ENCODE assay signal across 1 cellular context in the genomic region with DNA sequence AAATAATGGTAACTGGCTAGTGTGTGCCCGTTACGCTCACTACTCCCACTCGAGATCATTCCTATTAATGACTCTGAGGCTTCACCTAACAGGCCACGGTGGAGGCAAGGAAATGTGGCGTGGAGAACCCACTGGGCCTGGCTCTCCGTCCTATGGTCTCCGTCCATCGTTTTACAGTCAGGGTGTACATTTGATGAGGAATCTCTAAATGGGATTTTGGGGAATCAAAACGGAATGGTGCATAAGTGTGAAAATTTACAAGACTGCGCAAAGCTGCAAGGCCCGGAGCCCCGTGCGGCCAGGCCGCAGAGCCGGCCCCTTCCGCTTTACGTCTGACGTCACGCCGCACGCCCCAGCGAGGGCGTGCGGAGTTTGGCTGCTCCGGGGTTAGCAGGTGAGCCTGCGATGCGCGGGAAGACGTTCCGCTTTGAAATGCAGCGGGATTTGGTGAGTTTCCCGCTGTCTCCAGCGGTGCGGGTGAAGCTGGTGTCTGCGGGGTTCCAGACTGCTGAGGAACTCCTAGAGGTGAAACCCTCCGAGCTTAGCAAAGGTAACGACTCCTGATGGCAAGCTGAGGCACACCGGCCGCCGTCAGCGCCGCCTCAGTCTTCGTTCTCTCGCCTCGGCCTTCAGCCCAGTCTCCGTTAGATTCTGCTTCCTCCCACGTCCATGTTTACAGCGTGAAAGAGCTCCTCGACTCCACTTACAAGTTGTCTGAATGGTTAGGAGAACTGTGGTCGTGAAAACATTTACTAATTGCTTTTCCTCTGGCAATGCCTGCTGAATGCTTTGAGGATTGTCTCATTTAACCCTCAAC.
TF ChIP-seq lines count a peak whose summit lies in the region.

Gene RAD51C (plus strand): TSS at position 364 of the 817 bp plus-strand sequence. CDS start 42 bp downstream, at position 406.

TF ChIP-seq in K562, 482 proteins besides CTCF, POLR2A, EP300 and RAD21 (continued from another document and continues in another):
- TF ChIP-seq PRDM10 (IDR thresholded peaks at IDR 0.05; ENCODE audit: partially characterized antibody) (no peak), ZKSCAN3 (CRISPR knock-in tag; IDR thresholded peaks at IDR 0.05) (no peak), POLR3G (IDR thresholded peaks at IDR 0.05; ENCODE audit: extremely low read depth, insufficient read length, insufficient replicate concordance) (no peak), MECOM (CRISPR knock-in tag; IDR thresholded peaks at IDR 0.05) (0 out of 2 replicates have a peak, but pooled peaks have one; percentile 41), POLR2AphosphoS5 (IDR thresholded peaks at IDR 0.05; ENCODE audit: control insufficient read depth, insufficient read depth, low read depth, low read length) (peak; percentile 91), TAF15 (IDR thresholded peaks at IDR 0.05; ENCODE audit: low read depth, low read length) (no peak), KDM5B (IDR thresholded peaks at IDR 0.05; ENCODE audit: insufficient replicate concordance, low read depth, low read length) (peak; percentile 95), MAFG (tag; conservative IDR thresholded peaks at IDR 0.05) (no peak), ZNF444 (CRISPR knock-in tag; IDR thresholded peaks at IDR 0.05) (no peak), ZBTB1 (CRISPR knock-in tag; IDR thresholded peaks at IDR 0.05; ENCODE audit: borderline replicate concordance, low read depth) (peak; percentile 80; the same call in 1 of the 2 replicates), HINFP (tag; conservative IDR thresholded peaks at IDR 0.05; ENCODE audit: low read depth) (no peak), SNRNP70 (optimal IDR thresholded peaks at IDR 0.05; ENCODE audit: low read depth, low read length) (no peak), CCNT2 (IDR thresholded peaks at IDR 0.05; ENCODE audit: borderline replicate concordance, extremely low read depth, insufficient read length, low read depth, low read length) (peak; percentile 40), SIRT6 (IDR thresholded peaks at IDR 0.05; ENCODE audit: low read depth, low read length) (no peak), CHD2 (IDR thresholded peaks at IDR 0.05; ENCODE audit: low read depth, low read length) (peak; percentile 87), PHTF2 (CRISPR knock-in tag; IDR thresholded peaks at IDR 0.05) (no peak), SMARCA5 (IDR thresholded peaks at IDR 0.05) (no peak), PYGO2 (tag; IDR thresholded peaks at IDR 0.05) (0 out of 2 replicates have a peak, but pooled peaks have one; percentile 7), CREB3 (tag; conservative IDR thresholded peaks at IDR 0.05; ENCODE audit: low read depth) (peak; percentile 88), KAT8 (IDR thresholded peaks at IDR 0.05; ENCODE audit: low read depth) (no peak), FIP1L1 (IDR thresholded peaks at IDR 0.05; ENCODE audit: low read depth, low read length, poor library complexity, severe bottlenecking) (no peak), NFXL1 (CRISPR knock-in tag; IDR thresholded peaks at IDR 0.05) (no peak), BRCA1 (IDR thresholded peaks at IDR 0.05) (no peak), BRCA1 (CRISPR knock-in tag; IDR thresholded peaks at IDR 0.05) (no peak), TEAD1 (CRISPR knock-in tag; IDR thresholded peaks at IDR 0.05) (peak in 1 of 2 experiments; percentile 56; a peak in 2 of 4 replicates), ZBTB7A (IDR thresholded peaks at IDR 0.05; ENCODE audit: borderline replicate concordance, control insufficient read depth, low read depth, low read length) (no peak), MYBL2 (IDR thresholded peaks at IDR 0.05; ENCODE audit: low read depth) (peak; percentile 83), MYBL2 (CRISPR knock-in tag; IDR thresholded peaks at IDR 0.05; ENCODE audit: borderline replicate concordance) (no peak), ZNF436 (CRISPR knock-in tag; IDR thresholded peaks at IDR 0.05) (no peak), ZNF75A (CRISPR knock-in tag; IDR thresholded peaks at IDR 0.05) (0 out of 2 replicates have a peak, but pooled peaks have one; percentile 20), CSDE1 (IDR thresholded peaks at IDR 0.05) (peak in 1 of 2 experiments; percentile 44; a peak in 1 of 4 replicates), YY1 (IDR thresholded peaks at IDR 0.05; ENCODE audit: borderline replicate concordance in 1 of 3, control insufficient read depth in 1 of 3, extremely low read depth in 1 of 3, insufficient read depth in 3 of 3, insufficient read length in 1 of 3, insufficient replicate concordance in 2 of 3, low read depth in 1 of 3, low read length in 2 of 3) (peak in 2 of 3 experiments; percentile 33 to 64), HDAC6 (IDR thresholded peaks at IDR 0.05; ENCODE audit: low read depth, low read length) (0 out of 2 replicates have a peak, but pooled peaks have one; percentile 43), CTBP1 (IDR thresholded peaks at IDR 0.05; ENCODE audit: borderline replicate concordance) (peak; percentile 52), RFX5 (IDR thresholded peaks at IDR 0.05; ENCODE audit: low read depth, low read length) (no peak), ZNF655 (CRISPR knock-in tag; IDR thresholded peaks at IDR 0.05) (no peak), ZNF3 (CRISPR knock-in tag; IDR thresholded peaks at IDR 0.05) (no peak), CAMTA2 (CRISPR knock-in tag; conservative IDR thresholded peaks at IDR 0.05) (no peak), ZBTB5 (IDR thresholded peaks at IDR 0.05) (no peak), ZMIZ1 (IDR thresholded peaks at IDR 0.05; ENCODE audit: low read depth in 2 of 2, low read length in 2 of 2) (no peak), EZH2 (IDR thresholded peaks at IDR 0.05; ENCODE audit: borderline replicate concordance, low read depth, low read length) (no peak)
- TF ChIP-seq, protein P1, sequence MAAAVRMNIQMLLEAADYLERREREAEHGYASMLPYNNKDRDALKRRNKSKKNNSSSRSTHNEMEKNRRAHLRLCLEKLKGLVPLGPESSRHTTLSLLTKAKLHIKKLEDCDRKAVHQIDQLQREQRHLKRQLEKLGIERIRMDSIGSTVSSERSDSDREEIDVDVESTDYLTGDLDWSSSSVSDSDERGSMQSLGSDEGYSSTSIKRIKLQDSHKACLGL (CRISPR knock-in tag; IDR thresholded peaks at IDR 0.05; ENCODE audit: borderline replicate concordance, poor library complexity, severe bottlenecking): peak; percentile 21
- TF ChIP-seq, protein P2, sequence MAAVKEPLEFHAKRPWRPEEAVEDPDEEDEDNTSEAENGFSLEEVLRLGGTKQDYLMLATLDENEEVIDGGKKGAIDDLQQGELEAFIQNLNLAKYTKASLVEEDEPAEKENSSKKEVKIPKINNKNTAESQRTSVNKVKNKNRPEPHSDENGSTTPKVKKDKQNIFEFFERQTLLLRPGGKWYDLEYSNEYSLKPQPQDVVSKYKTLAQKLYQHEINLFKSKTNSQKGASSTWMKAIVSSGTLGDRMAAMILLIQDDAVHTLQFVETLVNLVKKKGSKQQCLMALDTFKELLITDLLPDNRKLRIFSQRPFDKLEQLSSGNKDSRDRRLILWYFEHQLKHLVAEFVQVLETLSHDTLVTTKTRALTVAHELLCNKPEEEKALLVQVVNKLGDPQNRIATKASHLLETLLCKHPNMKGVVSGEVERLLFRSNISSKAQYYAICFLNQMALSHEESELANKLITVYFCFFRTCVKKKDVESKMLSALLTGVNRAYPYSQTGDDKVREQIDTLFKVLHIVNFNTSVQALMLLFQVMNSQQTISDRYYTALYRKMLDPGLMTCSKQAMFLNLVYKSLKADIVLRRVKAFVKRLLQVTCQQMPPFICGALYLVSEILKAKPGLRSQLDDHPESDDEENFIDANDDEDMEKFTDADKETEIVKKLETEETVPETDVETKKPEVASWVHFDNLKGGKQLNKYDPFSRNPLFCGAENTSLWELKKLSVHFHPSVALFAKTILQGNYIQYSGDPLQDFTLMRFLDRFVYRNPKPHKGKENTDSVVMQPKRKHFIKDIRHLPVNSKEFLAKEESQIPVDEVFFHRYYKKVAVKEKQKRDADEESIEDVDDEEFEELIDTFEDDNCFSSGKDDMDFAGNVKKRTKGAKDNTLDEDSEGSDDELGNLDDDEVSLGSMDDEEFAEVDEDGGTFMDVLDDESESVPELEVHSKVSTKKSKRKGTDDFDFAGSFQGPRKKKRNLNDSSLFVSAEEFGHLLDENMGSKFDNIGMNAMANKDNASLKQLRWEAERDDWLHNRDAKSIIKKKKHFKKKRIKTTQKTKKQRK (IDR thresholded peaks at IDR 0.05; ENCODE audit: borderline replicate concordance, low read depth, low read length): no peak
